ENCODE assay signal across 17 cellular contexts in genomic region chr2:144830543-144830942, GRCh38.
DNase-seq lines count a peak whose midpoint lies in the region; ATAC-seq and TF ChIP-seq lines count a peak whose summit lies in the region.
"Had no signal": no experiment of that assay in that cellular context is flagged by ENCODE, and none has a peak within 500 bp of the region (broad histone marks: within the 10 kb centered on the region; RNA-seq: fewer than 3 reads in every experiment).

No MANE protein-coding gene starts in this region.

- peaks cover 12% of the 10 kb centered on the region for H3K4me1 Mint-ChIP-seq in chondrocyte (ENCODE audit: low read depth)

- DNase-seq in DMS114 treated with DMSO at 0.1 percent for 48 hours (lab: John Stamatoyannopoulos, UW; ENCODE audit: unreplicated experiment) (peak; percentile 61), HT1080 (ENCODE audit: low read depth) (peak; percentile 2), choroid plexus epithelial cell (ENCODE audit: low read depth) (peak; percentile 12), renal cortical epithelial cell (ENCODE audit: low read depth) (peak; percentile 22), breast epithelium (ENCODE audit: low spot score in 2 of 2) (no peak), chondrocyte (ENCODE audit: low spot score) (no peak)
- no peak for DNase-seq in effector CD8-positive, alpha-beta T cell (lab: John Stamatoyannopoulos, UW)
- DNase-seq: C1 segment of cervical spinal cord, DMS 273 treated with DMSO at 0.1 percent for 48 hours, NCI-H1417, NCI-H187 treated with DMSO at 0.1 percent for 48 hours, NCI-H2171 treated with DMSO at 0.1 percent for 48 hours, NCI-H446 treated with DMSO at 0.1 percent for 48 hours, PC-3 had no signal

- H3K36me3 Mint-ChIP-seq in chondrocyte (ENCODE audit: low read depth) = no peaks in the 10 kb centered on the region

- H3K27me3 ChIP-seq in breast epithelium = no peaks in the 10 kb centered on the region

- no peak overlapping the region for H3K27ac Mint-ChIP-seq in chondrocyte (ENCODE audit: unreplicated experiment)

- H3K9me3 Mint-ChIP-seq in chondrocyte (ENCODE audit: low read depth) = no peaks in the 10 kb centered on the region

- intact Hi-C loops in breast epithelium (cut with DNase I; ENCODE audit: low total_unique reads) = loop anchor here (5.0 kb wide), 1 partner anchor 1243 kb away; no protein-coding TSS in a partner anchor

- TF ChIP-seq CTCF in choroid plexus epithelial cell (conservative IDR thresholded peaks at IDR 0.05; ENCODE audit: low read depth, low read length) = no peak
- no peak for TF ChIP-seq CTCF in breast epithelium (IDR thresholded peaks at IDR 0.05)
- no peak for TF ChIP-seq CTCF in chondrocyte (IDR thresholded peaks at IDR 0.05)

- TF ChIP-seq POLR2A in breast epithelium (IDR thresholded peaks at IDR 0.05) = no peak

- H3K36me3 ChIP-seq in breast epithelium = no peaks in the 10 kb centered on the region

- ATAC-seq in GM21786 (IDR thresholded peaks at IDR 0.05; ENCODE audit: unreplicated experiment) = no peak
- ATAC-seq: HCT116, PC-3 had no signal

- H3K4me3 ChIP-seq in choroid plexus epithelial cell (ENCODE audit: low read depth, low read length) (no peak overlapping the region), breast epithelium (no peak overlapping the region)

- H3K27me3 Mint-ChIP-seq in chondrocyte (ENCODE audit: low read depth) = no peaks in the 10 kb centered on the region

- H3K4me1 ChIP-seq in breast epithelium = no peaks in the 10 kb centered on the region

- H3K27ac ChIP-seq in breast epithelium = no peak overlapping the region
- H3K27ac ChIP-seq: RWPE1 had no signal

- H3K4me3 Mint-ChIP-seq in chondrocyte (ENCODE audit: unreplicated experiment) = no peak overlapping the region

- no peaks in the 10 kb centered on the region for H3K9me3 ChIP-seq in breast epithelium

Comparison
In these comparisons a context has a peak if more than half of its experiments do, and no peak if none do; other contexts are left out.
1. DNase-seq: peak in DMS114 treated with DMSO at 0.1 percent for 48 hours (single experiment), HT1080 (single experiment), choroid plexus epithelial cell (single experiment) and renal cortical epithelial cell (single experiment); none in breast epithelium (0 of 2), effector CD8-positive, alpha-beta T cell (single experiment) and chondrocyte (single experiment).